1 cellular context compared by ENCODE assay signal in genomic region chr13:39037410-39037879, GRCh38.
TF ChIP-seq lines count a peak whose summit lies in the region.

No MANE protein-coding gene starts in this region.

TF ChIP-seq in GM12878, 131 proteins besides CTCF, POLR2A, EP300 and RAD21:
- no peak for TF ChIP-seq SPI1 (IDR thresholded peaks at IDR 0.05; ENCODE audit: borderline replicate concordance, insufficient read depth, low read depth, low read length)
- TF ChIP-seq BHLHE40 (IDR thresholded peaks at IDR 0.05; ENCODE audit: borderline replicate concordance in 1 of 2, low read depth in 2 of 2, low read length in 1 of 2), result peak in 1 of 2 experiments; percentile 50; a peak in 1 of 4 replicates
- TF ChIP-seq RCOR1 (conservative IDR thresholded peaks at IDR 0.05; ENCODE audit: low read depth, low read length), result no peak
- TF ChIP-seq POLR2AphosphoS5 (IDR thresholded peaks at IDR 0.05; ENCODE audit: low read length), result no peak
- no peak for TF ChIP-seq CHD1 (IDR thresholded peaks at IDR 0.05; ENCODE audit: low read depth, low read length)
- 0 out of 2 replicates have a peak, but pooled peaks have one; percentile 34 for TF ChIP-seq ZSCAN29 (IDR thresholded peaks at IDR 0.05)
- peak; percentile 92; the same call in 1 of the 2 replicates for TF ChIP-seq NFXL1 (IDR thresholded peaks at IDR 0.05; ENCODE audit: borderline replicate concordance)
- TF ChIP-seq TCF7 (IDR thresholded peaks at IDR 0.05; ENCODE audit: borderline replicate concordance), result no peak
- 0 out of 2 replicates have a peak, but pooled peaks have one; percentile 27 for TF ChIP-seq ZNF217 (IDR thresholded peaks at IDR 0.05)
- TF ChIP-seq SMARCA5 (IDR thresholded peaks at IDR 0.05), result 0 out of 2 replicates have a peak, but pooled peaks have one; percentile 68
- no peak for TF ChIP-seq SREBF1 (IDR thresholded peaks at IDR 0.05; ENCODE audit: low read length)
- no peak for TF ChIP-seq ZBTB40 (IDR thresholded peaks at IDR 0.05; ENCODE audit: borderline replicate concordance)
- TF ChIP-seq ATF7 (IDR thresholded peaks at IDR 0.05; ENCODE audit: low read depth), result no peak
- 0 out of 2 replicates have a peak, but pooled peaks have one; percentile 40 for TF ChIP-seq GATAD2B (conservative IDR thresholded peaks at IDR 0.05; ENCODE audit: low read depth)
- no peak for TF ChIP-seq JUND (IDR thresholded peaks at IDR 0.05; ENCODE audit: low read depth, low read length)
- TF ChIP-seq CHD2 (IDR thresholded peaks at IDR 0.05; ENCODE audit: borderline replicate concordance, low read depth, low read length), result no peak
- TF ChIP-seq RUNX3 (IDR thresholded peaks at IDR 0.05; ENCODE audit: low read length), result 0 out of 2 replicates have a peak, but pooled peaks have one; percentile 5
- no peak for TF ChIP-seq SP1 (IDR thresholded peaks at IDR 0.05; ENCODE audit: low read depth, low read length)
- TF ChIP-seq DPF2 (IDR thresholded peaks at IDR 0.05), result peak; percentile 64; the same call in 1 of the 2 replicates
- 0 out of 2 replicates have a peak, but pooled peaks have one; percentile 1 for TF ChIP-seq NFIC (IDR thresholded peaks at IDR 0.05; ENCODE audit: low read depth, low read length)
- TF ChIP-seq ZBTB11 (CRISPR knock-in tag; IDR thresholded peaks at IDR 0.05), result peak; percentile 82
- TF ChIP-seq SMC3 (IDR thresholded peaks at IDR 0.05; ENCODE audit: borderline replicate concordance, low read length), result no peak
- TF ChIP-seq TBL1XR1 (IDR thresholded peaks at IDR 0.05; ENCODE audit: low read depth, low read length), result no peak
- TF ChIP-seq BCLAF1 (IDR thresholded peaks at IDR 0.05), result no peak
- no peak for TF ChIP-seq USF1 (IDR thresholded peaks at IDR 0.05; ENCODE audit: borderline replicate concordance, extremely low read length, insufficient read depth, low read depth, low read length)
- no peak for TF ChIP-seq RFX5 (IDR thresholded peaks at IDR 0.05; ENCODE audit: low read depth, low read length)
- peak; percentile 87 for TF ChIP-seq NKRF (conservative IDR thresholded peaks at IDR 0.05)
- no peak for TF ChIP-seq PAX8 (IDR thresholded peaks at IDR 0.05)
- no peak for TF ChIP-seq KDM1A (IDR thresholded peaks at IDR 0.05; ENCODE audit: borderline replicate concordance)
- TF ChIP-seq IRF5 (IDR thresholded peaks at IDR 0.05; ENCODE audit: borderline replicate concordance), result no peak
- TF ChIP-seq CEBPB (IDR thresholded peaks at IDR 0.05; ENCODE audit: borderline replicate concordance in 1 of 2, low read depth in 2 of 2, low read length in 2 of 2), result no peak
- no peak for TF ChIP-seq YBX1 (IDR thresholded peaks at IDR 0.05)
- no peak for TF ChIP-seq ELK1 (IDR thresholded peaks at IDR 0.05; ENCODE audit: low read depth, low read length)
